30 cellular contexts compared by ENCODE assay signal in the genomic region with DNA sequence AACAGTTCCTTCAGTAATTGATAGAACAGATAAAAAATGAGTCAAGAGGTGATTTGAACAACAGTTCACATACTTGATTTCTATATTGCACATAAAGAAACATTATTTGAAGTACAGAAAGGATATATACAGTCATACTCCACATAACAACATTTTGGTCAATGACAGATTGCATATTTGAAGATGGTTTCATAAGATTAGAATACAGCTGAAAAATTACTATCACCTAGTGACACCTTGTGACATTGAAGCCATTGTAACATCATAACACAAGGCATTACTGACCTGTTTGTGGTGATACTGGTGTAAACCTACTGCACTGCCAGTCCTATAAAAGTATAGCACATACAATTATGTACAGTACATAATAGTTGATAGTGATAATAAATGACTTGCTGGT. TPM values are rescaled to one million over a fixed set of nuclear protein-coding genes. Genes with fewer than 3 reads are reported as not detected.
"Had no signal": no experiment of that assay in that cellular context is flagged by ENCODE, and none has a peak within 500 bp of the region (broad histone marks: within the 10 kb centered on the region; RNA-seq: fewer than 3 reads in every experiment).

No MANE protein-coding gene starts in this region.

- H3K4me3 ChIP-seq: heart left ventricle, lower lobe of right lung, psoas muscle, smooth muscle cell, suprapubic skin, tibial artery, upper lobe of right lung had no signal

- H3K9me3 Mint-ChIP-seq: activated CD8-positive, alpha-beta T cell treated with anti-CD3 and anti-CD28 coated beads for 36 hours; naive thymus-derived CD8-positive, alpha-beta T cell; neural crest cell had no signal

- H3K36me3 Mint-ChIP-seq: activated CD8-positive, alpha-beta memory T cell treated with anti-CD3 and anti-CD28 coated beads, Interleukin-2, amount 10 ng/mL, durations not matched to agents 7 days and 5 days; immature natural killer cell; naive thymus-derived CD8-positive, alpha-beta T cell had no signal

- H3K4me1 Mint-ChIP-seq: immature natural killer cell had no signal

- H3K27ac Mint-ChIP-seq: activated CD8-positive, alpha-beta memory T cell treated with anti-CD3 and anti-CD28 coated beads, Interleukin-2, amount 10 ng/mL, durations not matched to agents 7 days and 5 days; activated CD8-positive, alpha-beta T cell treated with anti-CD3 and anti-CD28 coated beads for 36 hours; immature natural killer cell; naive thymus-derived CD8-positive, alpha-beta T cell had no signal

- H3K27me3 ChIP-seq: heart left ventricle, suprapubic skin, tibial artery, upper lobe of right lung had no signal

- H3K4me1 ChIP-seq: foreskin keratinocyte, lower lobe of right lung, parathyroid adenoma, psoas muscle, suprapubic skin, upper lobe of right lung had no signal

- H3K4me3 Mint-ChIP-seq: activated CD8-positive, alpha-beta memory T cell treated with anti-CD3 and anti-CD28 coated beads, Interleukin-2, amount 10 ng/mL, durations not matched to agents 7 days and 5 days; activated CD8-positive, alpha-beta T cell treated with anti-CD3 and anti-CD28 coated beads for 36 hours; immature natural killer cell; naive thymus-derived CD8-positive, alpha-beta T cell; neural crest cell had no signal

- H3K9me3 ChIP-seq: heart left ventricle, lower lobe of right lung, psoas muscle, suprapubic skin, tibial artery, upper lobe of right lung had no signal

- H3K27ac ChIP-seq: foreskin keratinocyte, heart left ventricle, lower lobe of right lung, parathyroid adenoma, psoas muscle, suprapubic skin, tibial artery, upper lobe of right lung had no signal

- H3K36me3 ChIP-seq: heart left ventricle, lower lobe of right lung, suprapubic skin, tibial artery, upper lobe of right lung had no signal

- DNase-seq: activated CD4-positive, alpha-beta T cell treated with anti-CD3 and anti-CD28 coated beads, Interleukin-2, amount 50 U/mL, for 1 hour; activated CD4-positive, CD25-positive, alpha-beta regulatory T cell treated with anti-CD3 and anti-CD28 coated beads, Interleukin-2, amount 50 U/mL, for 72 hours; activated CD8-positive, alpha-beta memory T cell treated with anti-CD3 and anti-CD28 coated beads, Interleukin-2, amount 10 ng/mL, durations not matched to agents 7 days and 5 days; activated CD8-positive, alpha-beta T cell treated with anti-CD3 and anti-CD28 coated beads for 36 hours; activated gamma-delta T cell treated with Interleukin-2 at 50 U/mL for 16 hours; activated naive CD4-positive, alpha-beta T cell treated with anti-CD3 and anti-CD28 coated beads, Interleukin-2, amount 50 U/mL, for 16 hours; amniotic stem cell; caudate nucleus; cortex of kidney; foreskin keratinocyte; heart left ventricle; hypothalamus; immature natural killer cell; kidney; left colon; lower lobe of right lung; mesenchymal stem cell; naive thymus-derived CD8-positive, alpha-beta T cell; occipital lobe; psoas muscle; stimulated activated CD4-positive, alpha-beta T cell treated with anti-CD3 and anti-CD28 coated beads, Interleukin-2, amount 100 ng/mL, for 24 hours; stimulated activated naive CD4-positive, alpha-beta T cell; tibial artery; upper lobe of right lung had no signal

- FAIRE-seq: astrocyte, endothelial cell of umbilical vein had no signal

- ATAC-seq: activated CD8-positive, alpha-beta memory T cell treated with anti-CD3 and anti-CD28 coated beads, Interleukin-2, amount 10 ng/mL, durations not matched to agents 7 days and 5 days; activated CD8-positive, alpha-beta T cell treated with anti-CD3 and anti-CD28 coated beads for 36 hours; heart left ventricle; left colon; lower lobe of right lung; naive thymus-derived CD8-positive, alpha-beta T cell; psoas muscle; upper lobe of right lung had no signal

RNA-seq across cellular contexts. Expression of gene ABCC9, which starts 43.1 kb away (rescaled TPM):
- total RNA-seq: activated CD8-positive, alpha-beta T cell treated with anti-CD3 and anti-CD28 coated beads for 36 hours; endothelial cell of umbilical vein; naive thymus-derived CD8-positive, alpha-beta T cell had no signal
